ENCODE assay signal across 18 cellular contexts in the genomic region with DNA sequence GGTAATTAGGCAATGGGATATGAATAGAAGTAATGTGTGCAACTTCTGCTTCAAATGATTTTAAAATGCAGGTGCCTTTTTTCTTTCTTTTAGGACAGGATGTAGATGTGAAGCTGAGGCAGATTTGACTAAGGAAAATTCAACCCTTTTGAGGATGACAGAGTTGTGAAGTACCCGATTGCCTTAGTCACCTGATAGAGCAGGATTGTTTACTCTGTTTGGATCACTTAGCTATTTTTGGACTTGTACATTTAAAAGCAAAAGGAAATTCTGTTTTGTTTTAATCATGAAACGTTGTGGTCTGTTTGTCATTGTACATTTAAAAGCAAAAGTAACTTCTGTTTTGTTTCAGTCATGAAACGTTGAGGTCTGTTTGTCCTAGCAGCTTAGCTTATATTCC.
"Had no signal": no experiment of that assay in that cellular context is flagged by ENCODE, and none has a peak within 500 bp of the region (broad histone marks: within the 10 kb centered on the region; RNA-seq: fewer than 3 reads in every experiment).

No MANE protein-coding gene starts in this region.

- H3K4me1 ChIP-seq: body of pancreas, right lobe of liver had no signal

- DNase-seq: activated CD4-positive, alpha-beta memory T cell treated with anti-CD3 and anti-CD28 coated beads, Interleukin-2, amount 10 ng/mL, durations not matched to agents 7 days and 5 days; activated CD4-positive, alpha-beta T cell treated with anti-CD3 and anti-CD28 coated beads for 4 hours; activated effector memory CD4-positive, alpha-beta T cell treated with Interleukin-2 at 50 U/mL for 16 hours; activated T-cell treated with anti-CD3 and anti-CD28 coated beads, Interleukin-2, amount 50 U/mL, for 24 hours; amygdala; body of pancreas; central memory CD4-positive, alpha-beta T cell; head of caudate nucleus; ovary; right lobe of liver; stimulated activated naive CD8-positive, alpha-beta T cell treated with anti-CD3 and anti-CD28 coated beads, Interleukin-15, Interleukin-2, amounts not matched to agents 100 U/mL and 50 U/mL, for 24 hours; T-helper 2 cell had no signal

- ATAC-seq: activated naive CD4-positive, alpha-beta T cell treated with anti-CD3 and anti-CD28 coated beads, Interleukin-2, amount 50 U/mL, for 72 hours; body of pancreas; right lobe of liver; stimulated activated naive CD8-positive, alpha-beta T cell treated with anti-CD3 and anti-CD28 coated beads, Interleukin-15, Interleukin-2, amounts not matched to agents 100 U/mL and 50 U/mL, for 24 hours; WTC11 had no signal

- H3K9me3 ChIP-seq: body of pancreas, ovary, right lobe of liver had no signal

- H3K27me3 ChIP-seq: body of pancreas, ovary, right lobe of liver had no signal

- H3K4me1 Mint-ChIP-seq: activated CD4-positive, alpha-beta memory T cell treated with anti-CD3 and anti-CD28 coated beads, Interleukin-2, amount 10 ng/mL, durations not matched to agents 7 days and 5 days; neural crest cell; WTC11 had no signal

- H3K36me3 Mint-ChIP-seq: type B pancreatic cell had no signal

- H3K36me3 ChIP-seq: ovary, right lobe of liver had no signal

- H3K27me3 Mint-ChIP-seq: activated CD4-positive, alpha-beta memory T cell treated with anti-CD3 and anti-CD28 coated beads, Interleukin-2, amount 10 ng/mL, durations not matched to agents 7 days and 5 days; activated T-cell treated with anti-CD3 and anti-CD28 coated beads, Interleukin-2, amount 50 U/mL, for 24 hours; type B pancreatic cell had no signal

- H3K27ac Mint-ChIP-seq: activated CD4-positive, alpha-beta memory T cell treated with anti-CD3 and anti-CD28 coated beads, Interleukin-2, amount 10 ng/mL, durations not matched to agents 7 days and 5 days; activated naive CD4-positive, alpha-beta T cell treated with anti-CD3 and anti-CD28 coated beads, Interleukin-2, amount 50 U/mL, for 72 hours; activated T-cell treated with anti-CD3 and anti-CD28 coated beads, Interleukin-2, amount 50 U/mL, for 24 hours; type B pancreatic cell; WTC11 had no signal

- H3K4me3 Mint-ChIP-seq: activated CD4-positive, alpha-beta memory T cell treated with anti-CD3 and anti-CD28 coated beads, Interleukin-2, amount 10 ng/mL, durations not matched to agents 7 days and 5 days; activated T-cell treated with anti-CD3 and anti-CD28 coated beads, Interleukin-2, amount 50 U/mL, for 24 hours; neural crest cell; type B pancreatic cell; WTC11 had no signal

- H3K4me3 ChIP-seq: body of pancreas, coronary artery, ovary, right lobe of liver had no signal

- H3K27ac ChIP-seq: body of pancreas, coronary artery, epithelial cell of prostate, ovary, right lobe of liver had no signal
